ENCODE assay signal across 1 cellular context in genomic region chr16:740764-741505, GRCh38.
TF ChIP-seq lines count a peak whose summit lies in the region.

TSS of gene CIAO3 (minus strand) at chr16:740997. CDS start at chr16:740985, 12 bp downstream.

TF ChIP-seq in HepG2, 621 proteins besides CTCF, POLR2A, EP300 and RAD21 (continued from another document and continues in another):
- TF ChIP-seq ZHX1 (CRISPR knock-in tag; IDR thresholded peaks at IDR 0.05; ENCODE audit: low read depth), result peak; percentile 86; the same call in 1 of the 2 replicates
- peak; percentile 83 for TF ChIP-seq HES4 (CRISPR knock-in tag; IDR thresholded peaks at IDR 0.05; ENCODE audit: borderline replicate concordance)
- no peak for TF ChIP-seq ZFP36 (IDR thresholded peaks at IDR 0.05; ENCODE audit: borderline replicate concordance, low read depth, low read length, partially characterized antibody)
- no peak for TF ChIP-seq MLX (CRISPR knock-in tag; IDR thresholded peaks at IDR 0.05)
- peak; percentile 43; the same call in 1 of the 2 replicates for TF ChIP-seq MXD3 (CRISPR knock-in tag; IDR thresholded peaks at IDR 0.05)
- TF ChIP-seq CSRNP1 (CRISPR knock-in tag; IDR thresholded peaks at IDR 0.05), result no peak
- TF ChIP-seq NR2C2 (CRISPR knock-in tag; IDR thresholded peaks at IDR 0.05; ENCODE audit: borderline replicate concordance), result peak; percentile 82
- peak; percentile 95 for TF ChIP-seq ERF (CRISPR knock-in tag; IDR thresholded peaks at IDR 0.05)
- TF ChIP-seq HMGXB3 (CRISPR knock-in tag; IDR thresholded peaks at IDR 0.05; ENCODE audit: borderline replicate concordance), result peak; percentile 61; the same call in 1 of the 2 replicates
- TF ChIP-seq KLF13 (CRISPR knock-in tag; IDR thresholded peaks at IDR 0.05), result 0 out of 2 replicates have a peak, but pooled peaks have one; percentile 49
- peak; percentile 39; the same call in 1 of the 2 replicates for TF ChIP-seq SMAD3 (CRISPR knock-in tag; IDR thresholded peaks at IDR 0.05)
- no peak for TF ChIP-seq RXRB (CRISPR knock-in tag; IDR thresholded peaks at IDR 0.05; ENCODE audit: borderline replicate concordance)
- TF ChIP-seq SYNCRIP (IDR thresholded peaks at IDR 0.05; ENCODE audit: insufficient read depth, low read depth, low read length), result no peak
- no peak for TF ChIP-seq FUBP1 (CRISPR knock-in tag; IDR thresholded peaks at IDR 0.05; ENCODE audit: borderline replicate concordance)
- no peak for TF ChIP-seq HMG20B (CRISPR knock-in tag; conservative IDR thresholded peaks at IDR 0.05)
- TF ChIP-seq ZNF101 (CRISPR knock-in tag; IDR thresholded peaks at IDR 0.05; ENCODE audit: borderline replicate concordance, low read depth), result no peak
- TF ChIP-seq LRRFIP1 (CRISPR knock-in tag; conservative IDR thresholded peaks at IDR 0.05), result no peak
- TF ChIP-seq MLLT10 (CRISPR knock-in tag; IDR thresholded peaks at IDR 0.05), result no peak
- peak; percentile 72; the same call in 1 of the 2 replicates for TF ChIP-seq SIN3B (IDR thresholded peaks at IDR 0.05; ENCODE audit: low read length)
- no peak for TF ChIP-seq BRCA1 (CRISPR knock-in tag; IDR thresholded peaks at IDR 0.05)
- TF ChIP-seq NPAS2 (CRISPR knock-in tag; IDR thresholded peaks at IDR 0.05; ENCODE audit: borderline replicate concordance), result no peak
- no peak for TF ChIP-seq PBX3 (CRISPR knock-in tag; IDR thresholded peaks at IDR 0.05; ENCODE audit: borderline replicate concordance)
- no peak for TF ChIP-seq FOXJ3 (CRISPR knock-in tag; IDR thresholded peaks at IDR 0.05; ENCODE audit: borderline replicate concordance)
- peak; percentile 78 for TF ChIP-seq HOXD1 (CRISPR knock-in tag; IDR thresholded peaks at IDR 0.05)
- TF ChIP-seq TGIF2 (CRISPR knock-in tag; IDR thresholded peaks at IDR 0.05), result peak; percentile 64
- TF ChIP-seq EZH2 (conservative IDR thresholded peaks at IDR 0.05; ENCODE audit: low read depth, low read length), result no peak
- 0 out of 2 replicates have a peak, but pooled peaks have one; percentile 59 for TF ChIP-seq DMAP1 (CRISPR knock-in tag; IDR thresholded peaks at IDR 0.05)
- TF ChIP-seq ZNF282 (IDR thresholded peaks at IDR 0.05; ENCODE audit: partially characterized antibody), result no peak
- 0 out of 2 replicates have a peak, but pooled peaks have one; percentile 19 for TF ChIP-seq ZNF317 (CRISPR knock-in tag; IDR thresholded peaks at IDR 0.05)
- no peak for TF ChIP-seq RORA (CRISPR knock-in tag; IDR thresholded peaks at IDR 0.05)
- TF ChIP-seq PBX2 (CRISPR knock-in tag; IDR thresholded peaks at IDR 0.05), result no peak
- peak; percentile 61; the same call in 1 of the 2 replicates for TF ChIP-seq ZNF772 (CRISPR knock-in tag; IDR thresholded peaks at IDR 0.05)
- TF ChIP-seq KDM5A (IDR thresholded peaks at IDR 0.05; ENCODE audit: borderline replicate concordance, low read length), result peak; percentile 84
- no peak for TF ChIP-seq ZNF20 (CRISPR knock-in tag; IDR thresholded peaks at IDR 0.05)
- no peak for TF ChIP-seq ZNF292 (CRISPR knock-in tag; IDR thresholded peaks at IDR 0.05; ENCODE audit: borderline replicate concordance, low read depth)
- 0 out of 2 replicates have a peak, but pooled peaks have one; percentile 35 for TF ChIP-seq SP2 (CRISPR knock-in tag; IDR thresholded peaks at IDR 0.05)
- TF ChIP-seq ISX (CRISPR knock-in tag; conservative IDR thresholded peaks at IDR 0.05), result no peak
- no peak for TF ChIP-seq ZNF83 (CRISPR knock-in tag; IDR thresholded peaks at IDR 0.05; ENCODE audit: borderline replicate concordance)
- TF ChIP-seq ZNF879 (CRISPR knock-in tag; IDR thresholded peaks at IDR 0.05), result peak; percentile 69; the same call in 1 of the 2 replicates
- peak; percentile 47; the same call in 1 of the 2 replicates for TF ChIP-seq ZNF343 (CRISPR knock-in tag; IDR thresholded peaks at IDR 0.05)
- TF ChIP-seq MIER2 (CRISPR knock-in tag; IDR thresholded peaks at IDR 0.05), result no peak
- peak; percentile 19; the same call in 1 of the 2 replicates for TF ChIP-seq ZNF124 (CRISPR knock-in tag; IDR thresholded peaks at IDR 0.05)
- no peak for TF ChIP-seq ZBTB1 (CRISPR knock-in tag; IDR thresholded peaks at IDR 0.05; ENCODE audit: borderline replicate concordance)
